ENCODE assay signal across 16 cellular contexts in the genomic region with DNA sequence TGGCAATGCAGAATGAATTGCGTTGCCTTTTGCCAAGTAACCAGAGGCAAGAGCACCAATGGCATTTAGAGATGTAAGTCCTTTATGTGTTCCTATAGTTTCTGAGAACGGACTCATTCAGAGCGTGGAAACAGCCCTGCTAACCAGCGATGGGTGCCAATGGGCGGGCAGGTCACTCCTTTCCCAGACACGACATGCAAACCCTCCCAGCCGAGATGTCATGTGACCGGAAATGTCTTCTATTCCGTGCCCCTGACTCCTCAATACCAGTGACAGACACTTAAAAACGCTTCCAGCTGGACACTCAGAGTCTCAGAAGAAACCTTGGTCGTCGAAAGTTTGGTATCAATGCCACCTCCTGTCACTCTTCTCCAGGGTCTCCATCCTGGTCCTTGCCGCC. TPM values are rescaled to one million over a fixed set of nuclear protein-coding genes. Genes with fewer than 3 reads are reported as not detected.
DNase-seq lines count a peak whose midpoint lies in the region; ATAC-seq and TF ChIP-seq lines count a peak whose summit lies in the region.
"Had no signal": no experiment of that assay in that cellular context is flagged by ENCODE, and none has a peak within 500 bp of the region (broad histone marks: within the 10 kb centered on the region; RNA-seq: fewer than 3 reads in every experiment).

No MANE protein-coding gene starts in this region.

- peaks cover 16% of the 10 kb centered on the region for H3K4me1 Mint-ChIP-seq in chondrocyte (ENCODE audit: low read depth)
- peaks cover 15% of the 10 kb centered on the region for H3K4me1 Mint-ChIP-seq in neural crest cell
- H3K4me1 Mint-ChIP-seq in Calu3 (ENCODE audit: low read depth, unreplicated experiment), result no peaks in the 10 kb centered on the region

- no peaks in the 10 kb centered on the region for H3K9me3 Mint-ChIP-seq in chondrocyte (ENCODE audit: low read depth)
- H3K9me3 Mint-ChIP-seq in neural crest cell, result no peaks in the 10 kb centered on the region
- no peaks in the 10 kb centered on the region for H3K9me3 Mint-ChIP-seq in Calu3 (ENCODE audit: low read depth, unreplicated experiment)
- H3K9me3 Mint-ChIP-seq: CD4-positive, CD25-positive, alpha-beta regulatory T cell had no signal

- H3K9me3 ChIP-seq in BE2C, result no peaks in the 10 kb centered on the region
- H3K9me3 ChIP-seq: BLaER1 treated with 17β-estradiol and CSF1 and Interleukin-3, amounts not matched to agents 10 nM and 100 nM; HAP-1 had no signal

- CTCF ChIA-PET in Calu3 (lab: Charles Lee), result interaction anchor here (0.6 to 0.7 kb wide), 3 partner anchors 9 to 166 kb away, joined by 3 to 4 read pairs (median 3); no protein-coding TSS in a partner anchor

- no peak for ATAC-seq in HG03521 (IDR thresholded peaks at IDR 0.05; ENCODE audit: unreplicated experiment)
- ATAC-seq: GM12878, HepG2 had no signal

- H3K36me3 Mint-ChIP-seq in chondrocyte (ENCODE audit: low read depth) (no peaks in the 10 kb centered on the region), neural crest cell (ENCODE audit: low read depth) (peaks cover 3% of the 10 kb centered on the region), Calu3 (ENCODE audit: insufficient read depth, unreplicated experiment) (peaks cover 15% of the 10 kb centered on the region)
- H3K36me3 Mint-ChIP-seq: CD4-positive, CD25-positive, alpha-beta regulatory T cell had no signal

- intact Hi-C loops in Calu3 (cut with micrococcal nuclease; ENCODE audit: unreplicated experiment), result no loop called here

- H3K27ac Mint-ChIP-seq in chondrocyte (ENCODE audit: unreplicated experiment) (no peak overlapping the region), neural crest cell (ENCODE audit: unreplicated experiment) (no peak overlapping the region), Calu3 (ENCODE audit: unreplicated experiment) (no peak overlapping the region)
- H3K27ac Mint-ChIP-seq: CD4-positive, CD25-positive, alpha-beta regulatory T cell had no signal

- peaks cover 6% of the 10 kb centered on the region for H3K4me1 ChIP-seq in BE2C

- no peak for TF ChIP-seq CTCF in BE2C (IDR thresholded peaks at IDR 0.05; ENCODE audit: low read depth, low read length)
- no peak for TF ChIP-seq CTCF in chondrocyte (IDR thresholded peaks at IDR 0.05)
- TF ChIP-seq CTCF in neural crest cell (conservative IDR thresholded peaks at IDR 0.05), result no peak
- no peak for TF ChIP-seq CTCF in Calu3 (IDR thresholded peaks at IDR 0.05; ENCODE audit: unreplicated experiment)

- no peaks in the 10 kb centered on the region for H3K27me3 ChIP-seq in BE2C
- H3K27me3 ChIP-seq: BLaER1 treated with 17β-estradiol and CSF1 and Interleukin-3, amounts not matched to agents 10 nM and 100 nM had no signal

- DNase-seq in BE2C (no peak), NCI-H2029 treated with DMSO at 0.1 percent for 48 hours (lab: John Stamatoyannopoulos, UW) (peak; percentile 4), chondrocyte (ENCODE audit: low spot score) (peak; percentile 49), neural crest cell (ENCODE audit: low read depth, low spot score) (no peak), Kasumi-1 (lab: John Stamatoyannopoulos, UW) (no peak), Calu3 (no peak)
- DNase-seq in stimulated activated CD4-positive, alpha-beta T cell treated with anti-CD3 and anti-CD28 coated beads, Interleukin-4, amount 100 ng/mL, for 24 hours, result no peak
- DNase-seq: AML-193; CD4-positive, CD25-positive, alpha-beta regulatory T cell; DMS79; GOT3 had no signal

- no peaks in the 10 kb centered on the region for H3K27me3 Mint-ChIP-seq in chondrocyte (ENCODE audit: low read depth)
- H3K27me3 Mint-ChIP-seq in neural crest cell (ENCODE audit: low read depth), result no peaks in the 10 kb centered on the region
- H3K27me3 Mint-ChIP-seq in Calu3 (ENCODE audit: unreplicated experiment), result no peaks in the 10 kb centered on the region
- H3K27me3 Mint-ChIP-seq: CD4-positive, CD25-positive, alpha-beta regulatory T cell had no signal

- H3K4me3 Mint-ChIP-seq in chondrocyte (ENCODE audit: unreplicated experiment), result no peak overlapping the region
- peak overlapping the region; percentile 18 for H3K4me3 Mint-ChIP-seq in neural crest cell
- no peak overlapping the region for H3K4me3 Mint-ChIP-seq in Calu3 (ENCODE audit: low read depth, unreplicated experiment)

- BruUV-seq in Calu3 (replicated peaks; lab: Mats Ljungman, UMichigan), result no TSS peak

- peak overlapping the region; percentile 42 for H3K4me3 ChIP-seq in BE2C (ENCODE audit: low read depth, low read length)
- H3K4me3 ChIP-seq: BLaER1 treated with 17β-estradiol and CSF1 and Interleukin-3, amounts not matched to agents 10 nM and 100 nM; GM12878; HAP-1 had no signal

- H3K36me3 ChIP-seq in BE2C, result no peaks in the 10 kb centered on the region

RNA-seq across cellular contexts. Expression of a gene that starts 3.2 kb away (rescaled TPM):
- 3.9 TPM for polyA plus RNA-seq in BE2C (2012; ENCODE audit: insufficient read depth, insufficient read length, low read depth)
- total RNA-seq in chondrocyte (6.7 to 19.8 TPM (median 7.5 TPM) in 3 replicates), neural crest cell (21.7 and 25.9 TPM in 2 replicates), Calu3 (2022) (32.6 and 33.6 TPM in 2 replicates)

RNA-seq across cellular contexts. Expression of a gene that starts 33.0 kb away (rescaled TPM):
- polyA plus RNA-seq in BE2C (2012; ENCODE audit: insufficient read depth, insufficient read length, low read depth), result 342 TPM
- total RNA-seq in chondrocyte (47.4 to 53.3 TPM (median 49.8 TPM) in 3 replicates), neural crest cell (111 and 115 TPM in 2 replicates), Calu3 (2022) (112 and 130 TPM in 2 replicates)

RNA-seq across cellular contexts. Expression of a gene that starts 40.9 kb away (rescaled TPM):
- 34.1 TPM for polyA plus RNA-seq in BE2C (2012; ENCODE audit: insufficient read depth, insufficient read length, low read depth)
- 25.2 to 27.1 TPM (median 27.0 TPM) in 3 replicates for total RNA-seq in chondrocyte
- total RNA-seq in neural crest cell, result 23.3 and 27.4 TPM in 2 replicates
- total RNA-seq in Calu3 (2022), result 15.4 and 18.9 TPM in 2 replicates

RNA-seq across cellular contexts. Expression of a gene that starts 41.3 kb away (rescaled TPM):
- polyA plus RNA-seq in BE2C (2012; ENCODE audit: insufficient read depth, insufficient read length, low read depth), result 8.8 TPM
- total RNA-seq in chondrocyte, result 50.2 to 63.3 TPM (median 52.3 TPM) in 3 replicates
- total RNA-seq in neural crest cell, result 19.3 and 22.3 TPM in 2 replicates
- total RNA-seq in Calu3 (2022), result 53.1 and 57.3 TPM in 2 replicates

RNA-seq across cellular contexts. Expression of a gene that starts 41.4 kb away (rescaled TPM):
- polyA plus RNA-seq in BE2C (2012; ENCODE audit: insufficient read depth, insufficient read length, low read depth), result 22.5 TPM
- total RNA-seq in chondrocyte (17.1 to 22.2 TPM (median 21.8 TPM) in 3 replicates), neural crest cell (9.1 and 10.1 TPM in 2 replicates), Calu3 (2022) (15.3 and 15.8 TPM in 2 replicates)

Comparison
In these comparisons a context has a peak if more than half of its experiments do, and no peak if none do; other contexts are left out.
1. DNase-seq: peak in NCI-H2029 treated with DMSO at 0.1 percent for 48 hours (single experiment) and chondrocyte (single experiment); none in BE2C (single experiment), neural crest cell (single experiment), stimulated activated CD4-positive, alpha-beta T cell treated with anti-CD3 and anti-CD28 coated beads, Interleukin-4, amount 100 ng/mL, for 24 hours (single experiment), Kasumi-1 (0 of 2) and Calu3 (single experiment).